10 cellular contexts compared by ENCODE assay signal in the genomic region with DNA sequence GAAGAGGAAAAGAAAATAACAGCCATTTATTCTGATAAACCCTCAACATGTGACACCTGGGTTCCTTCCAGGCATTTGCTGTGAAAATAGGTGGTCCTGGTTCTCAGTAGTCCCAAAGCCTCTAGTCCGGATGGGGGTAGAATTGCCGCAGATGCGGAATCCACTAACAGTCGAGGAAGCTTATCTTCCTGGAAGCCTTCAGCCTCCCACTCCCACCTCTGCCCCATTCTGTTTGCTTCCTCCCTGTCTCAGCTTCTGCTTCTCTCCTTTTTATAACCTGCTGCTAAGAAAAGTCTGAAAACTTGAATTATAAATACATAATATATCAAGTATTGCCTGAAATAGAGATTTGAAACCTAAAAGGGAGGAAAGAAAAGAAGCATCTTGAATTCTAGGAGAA. TPM values are rescaled to one million over a fixed set of nuclear protein-coding genes. Genes with fewer than 3 reads are reported as not detected.
A peak's percentile ranks its signal among the peaks of the same experiment; 100 is the strongest.
DNase-seq lines count a peak whose midpoint lies in the region; ATAC-seq and TF ChIP-seq lines count a peak whose summit lies in the region.
"Had no signal": no experiment of that assay in that cellular context is flagged by ENCODE, and none has a peak within 500 bp of the region (broad histone marks: within the 10 kb centered on the region; RNA-seq: fewer than 3 reads in every experiment).

No MANE protein-coding gene starts in this region.

- H3K4me1 Mint-ChIP-seq in activated T-cell treated with anti-CD3 and anti-CD28 coated beads, Interleukin-2, amount 50 U/mL, for 4 hours (ENCODE audit: low read depth) = peaks cover 7% of the 10 kb centered on the region
- peaks cover 9% of the 10 kb centered on the region for H3K4me1 Mint-ChIP-seq in T-helper 17 cell

- H3K4me1 ChIP-seq in iPS-18a (ENCODE audit: control insufficient read depth, low read depth, low read length) (peaks cover 8% of the 10 kb centered on the region), smooth muscle cell (ENCODE audit: low read depth) (peaks cover 11% of the 10 kb centered on the region), SJCRH30 (0 out of 2 replicates have a peak, but pooled peaks cover 3% of the 10 kb centered on the region)

- no peak overlapping the region for H3K27ac ChIP-seq in iPS-18a (ENCODE audit: low read length)
- no peak overlapping the region for H3K27ac ChIP-seq in smooth muscle cell (ENCODE audit: low read depth)
- no peak overlapping the region for H3K27ac ChIP-seq in SJCRH30
- H3K27ac ChIP-seq: testis had no signal

- H3K27me3 Mint-ChIP-seq in activated T-cell treated with anti-CD3 and anti-CD28 coated beads, Interleukin-2, amount 50 U/mL, for 4 hours (ENCODE audit: low read depth) = peaks cover 19% of the 10 kb centered on the region
- H3K27me3 Mint-ChIP-seq in T-helper 17 cell = peaks cover 7% of the 10 kb centered on the region

- H3F3A ChIP-seq in smooth muscle cell (ENCODE audit: low read depth) = peaks cover 4% of the 10 kb centered on the region

- TF ChIP-seq CTCF in smooth muscle cell (IDR thresholded peaks at IDR 0.05; ENCODE audit: borderline replicate concordance, insufficient read depth, poor library complexity, severe bottlenecking) = no peak

- H3K36me3 Mint-ChIP-seq in activated T-cell treated with anti-CD3 and anti-CD28 coated beads, Interleukin-2, amount 50 U/mL, for 4 hours (ENCODE audit: insufficient read depth) = no peaks in the 10 kb centered on the region
- H3K36me3 Mint-ChIP-seq in T-helper 17 cell (ENCODE audit: low read depth) = peaks cover 3% of the 10 kb centered on the region

- peak overlapping the region; percentile 85 for H3K27ac Mint-ChIP-seq in T-helper 17 cell

- H3K4me2 ChIP-seq in smooth muscle cell = peak overlapping the region; percentile 91

- peak overlapping the region; percentile 64 for H2AFZ ChIP-seq in smooth muscle cell (ENCODE audit: low read depth)

- H3K36me3 ChIP-seq in iPS-18a (ENCODE audit: control insufficient read depth, low read depth, low read length) = no peaks in the 10 kb centered on the region
- no peaks in the 10 kb centered on the region for H3K36me3 ChIP-seq in smooth muscle cell (ENCODE audit: low read depth)
- H3K36me3 ChIP-seq in SJCRH30 = no peaks in the 10 kb centered on the region

- no peaks in the 10 kb centered on the region for H3K79me2 ChIP-seq in smooth muscle cell (ENCODE audit: low read depth)

- WGBS in smooth muscle cell (ENCODE audit: low lambda C conversion rate) = 45% methylated on average over 4 of the region's 4 CpGs

- peak overlapping the region; percentile 68 for H3K4me3 Mint-ChIP-seq in activated T-cell treated with anti-CD3 and anti-CD28 coated beads, Interleukin-2, amount 50 U/mL, for 4 hours
- peak overlapping the region; percentile 94 for H3K4me3 Mint-ChIP-seq in T-helper 17 cell

- H3K9me3 Mint-ChIP-seq in activated T-cell treated with anti-CD3 and anti-CD28 coated beads, Interleukin-2, amount 50 U/mL, for 4 hours = no peaks in the 10 kb centered on the region

- no peaks in the 10 kb centered on the region for H3K9me3 ChIP-seq in T-helper 17 cell (ENCODE audit: control insufficient read depth, low read length, poor library complexity, severe bottlenecking)
- no peaks in the 10 kb centered on the region for H3K9me3 ChIP-seq in iPS-18a (ENCODE audit: control insufficient read depth, low read depth, low read length)
- H3K9me3 ChIP-seq in smooth muscle cell (replicated peaks; ENCODE audit: low read depth) = no peaks in the 10 kb centered on the region
- no peaks in the 10 kb centered on the region for H3K9me3 ChIP-seq in SJCRH30 (replicated peaks)
- H3K9me3 ChIP-seq: testis had no signal

- DNase-seq in activated T-cell treated with anti-CD3 and anti-CD28 coated beads, Interleukin-2, amount 50 U/mL, for 4 hours = no peak
- DNase-seq in activated T-cell treated with anti-CD3 and anti-CD28 coated beads for 4 hours (no peak), T-helper 17 cell (no peak), smooth muscle cell (lab: John Stamatoyannopoulos, UW; ENCODE audit: unreplicated experiment) (no peak), SJCRH30 (no peak)
- DNase-seq: activated effector memory CD4-positive, alpha-beta T cell treated with Interleukin-2 at 50 U/mL for 16 hours had no signal

- H3K4me3 ChIP-seq in iPS-18a (ENCODE audit: low read length) = peak overlapping the region; percentile 86
- peak overlapping the region; percentile 66 for H3K4me3 ChIP-seq in smooth muscle cell
- H3K4me3 ChIP-seq in SJCRH30 = no peak overlapping the region

- H4K20me1 ChIP-seq in smooth muscle cell (ENCODE audit: low read depth) = no peaks in the 10 kb centered on the region

- peaks cover 28% of the 10 kb centered on the region for H3K27me3 ChIP-seq in iPS-18a (ENCODE audit: control insufficient read depth, insufficient read depth, low read length)
- H3K27me3 ChIP-seq in smooth muscle cell (ENCODE audit: low read depth) = no peaks in the 10 kb centered on the region
- H3K27me3 ChIP-seq in SJCRH30 = no peaks in the 10 kb centered on the region
- H3K27me3 ChIP-seq: testis had no signal

- H3K9ac ChIP-seq in iPS-18a (ENCODE audit: low read length) (no peak overlapping the region), smooth muscle cell (ENCODE audit: low read depth) (no peak overlapping the region)

- no peak for ATAC-seq in activated T-cell treated with anti-CD3 and anti-CD28 coated beads, Interleukin-2, amount 50 U/mL, for 4 hours
- ATAC-seq in T-helper 17 cell (no peak), HG03025 (IDR thresholded peaks at IDR 0.05; ENCODE audit: low FRiP score, unreplicated experiment) (no peak), GM19463 (IDR thresholded peaks at IDR 0.05; ENCODE audit: unreplicated experiment) (no peak)

RNA-seq across cellular contexts. Expression of a gene that starts 14.0 kb away (rescaled TPM):
- total RNA-seq in activated T-cell treated with anti-CD3 and anti-CD28 coated beads, Interleukin-2, amount 50 U/mL, for 4 hours = 1 to 10 TPM; 3.1 to 4.8 (median 4.7) TPM
- total RNA-seq in T-helper 17 cell (1 to 10 TPM; 7.7 to 9.1 TPM), smooth muscle cell (2.0 and 2.4 TPM in 2 replicates)
- 0.22 and 1.8 TPM in 2 replicates for polyA plus RNA-seq in smooth muscle cell
- 7.3 and 7.8 TPM in 2 replicates for total RNA-seq in SJCRH30 (2014; rRNA removed; shearing (Covaris generic))
